Comparison of ENCODE assay signal across 9 cellular contexts in the genomic region with DNA sequence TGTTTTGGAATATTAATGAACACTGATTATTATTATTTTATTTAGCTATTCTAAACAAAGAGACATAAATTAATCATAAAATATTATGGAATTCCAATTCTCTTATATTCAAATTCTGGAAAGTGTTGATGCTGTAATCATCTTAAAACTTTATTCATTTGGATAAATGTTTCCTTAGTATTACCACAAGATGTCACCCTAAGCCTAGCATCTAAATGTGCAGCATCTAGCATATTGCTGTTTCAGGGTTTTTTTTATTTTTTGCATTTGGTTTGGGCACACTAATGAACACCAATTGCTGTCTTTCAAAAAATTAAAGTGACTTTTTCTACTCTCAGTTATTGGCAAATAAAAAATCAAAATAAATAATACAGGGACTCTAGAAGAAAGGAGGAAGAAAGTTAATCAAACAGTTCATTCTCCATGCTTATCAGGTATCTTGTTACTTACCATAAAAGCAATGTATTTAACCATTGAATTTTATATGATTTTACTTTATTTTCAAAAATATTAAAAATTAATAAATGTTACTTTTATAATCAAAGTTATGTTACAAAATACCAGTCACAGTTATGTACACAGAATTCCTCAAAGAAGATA. TPM values are rescaled to one million over a fixed set of nuclear protein-coding genes. Genes with fewer than 3 reads are reported as not detected.
DNase-seq lines count a peak whose midpoint lies in the region; ATAC-seq and TF ChIP-seq lines count a peak whose summit lies in the region.
"Had no signal": no experiment of that assay in that cellular context is flagged by ENCODE, and none has a peak within 500 bp of the region (broad histone marks: within the 10 kb centered on the region; RNA-seq: fewer than 3 reads in every experiment).

No MANE protein-coding gene starts in this region.

- H3K27me3 Mint-ChIP-seq in CD4-positive, alpha-beta T cell = no peaks in the 10 kb centered on the region

- H2AFZ ChIP-seq in neural cell (ENCODE audit: low read depth, low read length) = no peak overlapping the region

- POLR2A ChIA-PET in CD4-positive, alpha-beta T cell (lab: Charles Lee) = no interaction called here

- peak; percentile 86 for TF ChIP-seq CTCF in CD4-positive, alpha-beta T cell (IDR thresholded peaks at IDR 0.05)
- TF ChIP-seq CTCF in RWPE2 (IDR thresholded peaks at IDR 0.05; ENCODE audit: poor library complexity, severe bottlenecking) (peak; percentile 92), epithelial cell of proximal tubule (conservative IDR thresholded peaks at IDR 0.05; ENCODE audit: low read depth, low read length) (peak; percentile 66), neural cell (IDR thresholded peaks at IDR 0.05; ENCODE audit: poor library complexity, severe bottlenecking) (peak; percentile 80)

- intact Hi-C loops in CD4-positive, alpha-beta T cell (cut with DNase I, micrococcal nuclease) = loop anchor here (1.0 to 10.0 kb wide), 10 partner anchors 262 to 1323 kb away; a partner anchor contains a TSS

- no peaks in the 10 kb centered on the region for H3K4me1 Mint-ChIP-seq in CD4-positive, alpha-beta T cell (ENCODE audit: low read depth)

- no peaks in the 10 kb centered on the region for H3K9me3 ChIP-seq in CD4-positive, alpha-beta T cell (ENCODE audit: control insufficient read depth, low read length)
- H3K9me3 ChIP-seq in RWPE2 (ENCODE audit: severe bottlenecking) = no peaks in the 10 kb centered on the region
- no peaks in the 10 kb centered on the region for H3K9me3 ChIP-seq in neural cell (ENCODE audit: low read length)
- H3K9me3 ChIP-seq: SJSA1 had no signal

- ATAC-seq in CD4-positive, alpha-beta T cell (ENCODE audit: poor library complexity) = peak; percentile 60
- peak; percentile 73 for ATAC-seq in GM18907 (IDR thresholded peaks at IDR 0.05; ENCODE audit: unreplicated experiment)
- 0 out of 3 replicates have a peak, but pooled peaks have one; percentile 41 for ATAC-seq in RWPE2 (ENCODE audit: low read depth)

- TF ChIP-seq RAD21 in neural cell (conservative IDR thresholded peaks at IDR 0.05) = peak; percentile 91

- TF ChIP-seq EP300 in neural cell (conservative IDR thresholded peaks at IDR 0.05; ENCODE audit: poor library complexity, severe bottlenecking) = no peak

- H3K36me3 Mint-ChIP-seq in CD4-positive, alpha-beta T cell (ENCODE audit: low read depth) = no peaks in the 10 kb centered on the region

- H3K27ac Mint-ChIP-seq in CD4-positive, alpha-beta T cell = no peak overlapping the region

- no peak overlapping the region for H3K4me2 ChIP-seq in neural cell (ENCODE audit: low read length)

- H4K20me1 ChIP-seq in neural cell (ENCODE audit: insufficient read depth) = no peaks in the 10 kb centered on the region

- no peaks in the 10 kb centered on the region for H3K9me3 Mint-ChIP-seq in CD4-positive, alpha-beta T cell

- CTCF ChIA-PET in CD4-positive, alpha-beta T cell (lab: Charles Lee) = no interaction called here

- H3K4me1 ChIP-seq in RWPE2 (ENCODE audit: insufficient read depth, poor library complexity, severe bottlenecking) = no peaks in the 10 kb centered on the region
- H3K4me1 ChIP-seq: SJSA1 had no signal

- in situ Hi-C loops in KBM-7 (cut with MboI; ENCODE audit: low pct_unique_long_range_greater_than_20kb, low sequenced_read_pairs) = loop anchor here (25.0 kb wide), 3 partner anchors 658 to 1033 kb away; no protein-coding TSS in a partner anchor

- no peaks in the 10 kb centered on the region for H3K27me3 ChIP-seq in CD4-positive, alpha-beta T cell (ENCODE audit: control insufficient read depth, insufficient read depth, low read length)
- H3K27me3 ChIP-seq in RWPE2 (ENCODE audit: insufficient read depth, poor library complexity, severe bottlenecking) = no peaks in the 10 kb centered on the region
- no peaks in the 10 kb centered on the region for H3K27me3 ChIP-seq in neural cell (ENCODE audit: insufficient read depth, low read depth, low read length)
- H3K27me3 ChIP-seq: SJSA1 had no signal

- H3K36me3 ChIP-seq in RWPE2 (ENCODE audit: low read depth) (no peaks in the 10 kb centered on the region), neural cell (ENCODE audit: insufficient read depth, low read length) (no peaks in the 10 kb centered on the region)
- H3K36me3 ChIP-seq: SJSA1 had no signal

- H3K27ac ChIP-seq in CD4-positive, alpha-beta T cell (ENCODE audit: low read depth, low read length) = no peak overlapping the region
- H3K27ac ChIP-seq in RWPE2 (ENCODE audit: poor library complexity, severe bottlenecking) = no peak overlapping the region
- H3K27ac ChIP-seq in neural cell (ENCODE audit: low read length) = no peak overlapping the region
- H3K27ac ChIP-seq: SJSA1 had no signal

- DNase-seq in CD4-positive, alpha-beta T cell = no peak
- DNase-seq in KBM-7 = peak; percentile 49
- DNase-seq in RWPE2 (ENCODE audit: low spot score) = no peak
- no peak for DNase-seq in epithelial cell of proximal tubule (ENCODE audit: low read depth)
- DNase-seq in T1000 (lab: John Stamatoyannopoulos, UW) = no peak
- DNase-seq in ureter (ENCODE audit: low spot score) = no peak

- H3F3A ChIP-seq in neural cell (ENCODE audit: insufficient read depth, low read length, poor library complexity, severe bottlenecking) = no peaks in the 10 kb centered on the region

- no peak overlapping the region for H3K4me3 Mint-ChIP-seq in CD4-positive, alpha-beta T cell

- no peaks in the 10 kb centered on the region for H3K79me2 ChIP-seq in neural cell (replicated peaks; ENCODE audit: insufficient read depth, low read length)

- H3K9me2 ChIP-seq in neural cell (ENCODE audit: insufficient read depth, low read length) = no peaks in the 10 kb centered on the region

- no peak overlapping the region for H3K4me3 ChIP-seq in RWPE2 (ENCODE audit: severe bottlenecking)
- H3K4me3 ChIP-seq in epithelial cell of proximal tubule (ENCODE audit: low read depth, low read length) = no peak overlapping the region
- H3K4me3 ChIP-seq in neural cell (ENCODE audit: low read length) = no peak overlapping the region
- H3K4me3 ChIP-seq: SJSA1 had no signal

- H3K9ac ChIP-seq in neural cell (ENCODE audit: low read length) = no peak overlapping the region

TF ChIP-seq in neural cell, 6 proteins besides CTCF, POLR2A, EP300 and RAD21:
- TF ChIP-seq, protein P1, sequence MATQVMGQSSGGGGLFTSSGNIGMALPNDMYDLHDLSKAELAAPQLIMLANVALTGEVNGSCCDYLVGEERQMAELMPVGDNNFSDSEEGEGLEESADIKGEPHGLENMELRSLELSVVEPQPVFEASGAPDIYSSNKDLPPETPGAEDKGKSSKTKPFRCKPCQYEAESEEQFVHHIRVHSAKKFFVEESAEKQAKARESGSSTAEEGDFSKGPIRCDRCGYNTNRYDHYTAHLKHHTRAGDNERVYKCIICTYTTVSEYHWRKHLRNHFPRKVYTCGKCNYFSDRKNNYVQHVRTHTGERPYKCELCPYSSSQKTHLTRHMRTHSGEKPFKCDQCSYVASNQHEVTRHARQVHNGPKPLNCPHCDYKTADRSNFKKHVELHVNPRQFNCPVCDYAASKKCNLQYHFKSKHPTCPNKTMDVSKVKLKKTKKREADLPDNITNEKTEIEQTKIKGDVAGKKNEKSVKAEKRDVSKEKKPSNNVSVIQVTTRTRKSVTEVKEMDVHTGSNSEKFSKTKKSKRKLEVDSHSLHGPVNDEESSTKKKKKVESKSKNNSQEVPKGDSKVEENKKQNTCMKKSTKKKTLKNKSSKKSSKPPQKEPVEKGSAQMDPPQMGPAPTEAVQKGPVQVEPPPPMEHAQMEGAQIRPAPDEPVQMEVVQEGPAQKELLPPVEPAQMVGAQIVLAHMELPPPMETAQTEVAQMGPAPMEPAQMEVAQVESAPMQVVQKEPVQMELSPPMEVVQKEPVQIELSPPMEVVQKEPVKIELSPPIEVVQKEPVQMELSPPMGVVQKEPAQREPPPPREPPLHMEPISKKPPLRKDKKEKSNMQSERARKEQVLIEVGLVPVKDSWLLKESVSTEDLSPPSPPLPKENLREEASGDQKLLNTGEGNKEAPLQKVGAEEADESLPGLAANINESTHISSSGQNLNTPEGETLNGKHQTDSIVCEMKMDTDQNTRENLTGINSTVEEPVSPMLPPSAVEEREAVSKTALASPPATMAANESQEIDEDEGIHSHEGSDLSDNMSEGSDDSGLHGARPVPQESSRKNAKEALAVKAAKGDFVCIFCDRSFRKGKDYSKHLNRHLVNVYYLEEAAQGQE (IDR thresholded peaks at IDR 0.05; ENCODE audit: borderline replicate concordance) = no peak
- TF ChIP-seq EZH2 (IDR thresholded peaks at IDR 0.05; ENCODE audit: borderline replicate concordance, insufficient read depth, low read length, poor library complexity, severe bottlenecking) (no peak), POLR2AphosphoS5 (IDR thresholded peaks at IDR 0.05) (no peak), MXI1 (conservative IDR thresholded peaks at IDR 0.05; ENCODE audit: poor library complexity, severe bottlenecking) (no peak), TAF1 (IDR thresholded peaks at IDR 0.05; ENCODE audit: low read depth) (no peak), SMC3 (conservative IDR thresholded peaks at IDR 0.05; ENCODE audit: poor library complexity) (peak; percentile 85)

RNA-seq across cellular contexts. Expression of a gene that starts 31.8 kb away (rescaled TPM):
- total RNA-seq in CD4-positive, alpha-beta T cell = 1 to 10 TPM; 2.0 to 2.1 TPM
- total RNA-seq in epithelial cell of proximal tubule (0.17 and 0.58 TPM in 2 replicates), ureter (19.5 TPM)
- 177 and 179 TPM in 2 replicates for polyA plus RNA-seq in neural cell
- 508 and 781 TPM in 2 replicates for polyA minus RNA-seq in neural cell

RNA-seq across cellular contexts. Expression of a gene that starts 33.0 kb away (rescaled TPM):
- 10 to 100 TPM; 16.3 to 16.8 TPM for total RNA-seq in CD4-positive, alpha-beta T cell
- total RNA-seq in epithelial cell of proximal tubule (68.8 and 86.8 TPM in 2 replicates), ureter (36.6 TPM)
- 97.0 and 111 TPM in 2 replicates for polyA plus RNA-seq in neural cell
- 35.3 and 37.9 TPM in 2 replicates for polyA minus RNA-seq in neural cell

RNA-seq across cellular contexts. Expression of a gene that starts 52.4 kb away (rescaled TPM):
- 10 to 100 TPM; 17.0 to 19.5 TPM for total RNA-seq in CD4-positive, alpha-beta T cell
- total RNA-seq in epithelial cell of proximal tubule = 24.3 and 24.6 TPM in 2 replicates
- 89.9 and 115 TPM in 2 replicates for polyA plus RNA-seq in neural cell
- polyA minus RNA-seq in neural cell = 26.5 and 31.0 TPM in 2 replicates
- 23.8 TPM for total RNA-seq in ureter
